Comparison of ENCODE assay signal across 24 cellular contexts in genomic region chr5:25099538-25099937, GRCh38.
"Had no signal": no experiment of that assay in that cellular context is flagged by ENCODE, and none has a peak within 500 bp of the region (broad histone marks: within the 10 kb centered on the region; RNA-seq: fewer than 3 reads in every experiment).

No MANE protein-coding gene starts in this region.

- H3K9me3 ChIP-seq: adrenal gland, body of pancreas, colonic mucosa, gastrocnemius medialis had no signal

- DNase-seq: activated B cell treated with CpG ODN at 0.5 μM for 24 hours; activated CD4-positive, alpha-beta T cell treated with anti-CD3 and anti-CD28 coated beads for 48 hours; activated CD4-positive, alpha-beta T cell treated with anti-CD3 and anti-CD28 coated beads, Interleukin-2, amount 50 U/mL, for 1 hour; activated CD4-positive, alpha-beta T cell treated with anti-CD3 and anti-CD28 coated beads, Interleukin-2, amount 50 U/mL, for 48 hours; activated CD8-positive, alpha-beta memory T cell treated with anti-CD3 and anti-CD28 coated beads for 24 hours; activated CD8-positive, alpha-beta T cell treated with anti-CD3 and anti-CD28 coated beads for 36 hours; activated effector memory CD4-positive, alpha-beta T cell treated with anti-CD3 and anti-CD28 coated beads, Interleukin-2, amount 50 U/mL, for 16 hours; activated naive CD4-positive, alpha-beta T cell treated with anti-CD3 and anti-CD28 coated beads for 36 hours; activated naive CD8-positive, alpha-beta T cell treated with anti-CD3 and anti-CD28 coated beads for 36 hours; activated naive CD8-positive, alpha-beta T cell treated with anti-CD3 and anti-CD28 coated beads, Interleukin-2, amount 50 U/mL, for 24 hours; activated T-cell treated with anti-CD3 and anti-CD28 coated beads, Interleukin-2, amount 50 U/mL, for 4 hours; adrenal gland; amygdala; aorta; body of pancreas; caudate nucleus; colonic mucosa; effector CD8-positive, alpha-beta T cell; foreskin fibroblast; gastrocnemius medialis; glutamatergic neuron; heart left ventricle; T-helper 2 cell had no signal

- H3K27ac ChIP-seq: adrenal gland, body of pancreas, colonic mucosa, gastrocnemius medialis, heart left ventricle, VCaP had no signal

- H3K4me3 ChIP-seq: adrenal gland, body of pancreas, colonic mucosa, gastrocnemius medialis, heart left ventricle had no signal

- H3K4me1 ChIP-seq: adrenal gland, body of pancreas, colonic mucosa, gastrocnemius medialis, heart left ventricle had no signal

- H3K36me3 ChIP-seq: adrenal gland, colonic mucosa, gastrocnemius medialis, heart left ventricle had no signal
